Comparison of ENCODE assay signal across 1 cellular context in the genomic region with DNA sequence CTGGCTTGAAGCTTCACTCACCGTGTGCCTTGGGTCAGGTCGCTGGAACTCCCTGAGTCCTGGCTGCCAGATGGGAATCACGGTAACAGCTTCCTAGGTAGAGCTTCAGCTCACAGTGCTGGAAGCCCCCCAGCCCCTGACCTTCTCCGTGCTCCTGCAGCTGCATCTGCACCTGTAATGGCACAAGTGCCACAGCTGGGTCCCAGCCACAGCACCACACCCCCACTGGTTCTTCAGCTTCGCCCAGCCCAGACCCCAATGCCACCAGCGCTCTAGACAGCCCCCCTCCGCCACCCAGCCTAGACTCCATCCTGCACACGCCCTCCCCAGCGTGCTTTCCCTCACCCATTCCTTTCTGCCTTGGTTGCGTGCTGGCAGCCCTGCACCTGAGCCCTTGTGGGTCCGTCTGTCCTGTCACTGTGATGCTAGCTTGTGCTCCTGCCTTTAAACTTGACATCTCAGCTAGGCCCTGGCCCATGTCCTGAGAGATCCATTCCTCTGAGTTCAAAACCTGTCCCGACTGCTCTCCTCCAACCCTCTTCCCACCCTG.
TF ChIP-seq lines count a peak whose summit lies in the region.

No MANE protein-coding gene starts in this region.

TF ChIP-seq in HepG2, 621 proteins besides CTCF, POLR2A, EP300 and RAD21:
- 0 out of 2 replicates have a peak, but pooled peaks have one; percentile 43 for TF ChIP-seq DNMT1 (CRISPR knock-in tag; IDR thresholded peaks at IDR 0.05)
- TF ChIP-seq ZNF143 (CRISPR knock-in tag; IDR thresholded peaks at IDR 0.05), result 0 out of 2 replicates have a peak, but pooled peaks have one; percentile 31
- no peak for TF ChIP-seq KAT7 (CRISPR knock-in tag; IDR thresholded peaks at IDR 0.05; ENCODE audit: borderline replicate concordance)
- TF ChIP-seq, protein P1, sequence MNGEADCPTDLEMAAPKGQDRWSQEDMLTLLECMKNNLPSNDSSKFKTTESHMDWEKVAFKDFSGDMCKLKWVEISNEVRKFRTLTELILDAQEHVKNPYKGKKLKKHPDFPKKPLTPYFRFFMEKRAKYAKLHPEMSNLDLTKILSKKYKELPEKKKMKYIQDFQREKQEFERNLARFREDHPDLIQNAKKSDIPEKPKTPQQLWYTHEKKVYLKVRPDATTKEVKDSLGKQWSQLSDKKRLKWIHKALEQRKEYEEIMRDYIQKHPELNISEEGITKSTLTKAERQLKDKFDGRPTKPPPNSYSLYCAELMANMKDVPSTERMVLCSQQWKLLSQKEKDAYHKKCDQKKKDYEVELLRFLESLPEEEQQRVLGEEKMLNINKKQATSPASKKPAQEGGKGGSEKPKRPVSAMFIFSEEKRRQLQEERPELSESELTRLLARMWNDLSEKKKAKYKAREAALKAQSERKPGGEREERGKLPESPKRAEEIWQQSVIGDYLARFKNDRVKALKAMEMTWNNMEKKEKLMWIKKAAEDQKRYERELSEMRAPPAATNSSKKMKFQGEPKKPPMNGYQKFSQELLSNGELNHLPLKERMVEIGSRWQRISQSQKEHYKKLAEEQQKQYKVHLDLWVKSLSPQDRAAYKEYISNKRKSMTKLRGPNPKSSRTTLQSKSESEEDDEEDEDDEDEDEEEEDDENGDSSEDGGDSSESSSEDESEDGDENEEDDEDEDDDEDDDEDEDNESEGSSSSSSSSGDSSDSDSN (CRISPR knock-in tag; IDR thresholded peaks at IDR 0.05), result peak; percentile 26; the same call in 1 of the 2 replicates
- no peak for TF ChIP-seq ZNF678 (CRISPR knock-in tag; IDR thresholded peaks at IDR 0.05)
- 0 out of 2 replicates have a peak, but pooled peaks have one; percentile 4 for TF ChIP-seq POLR2AphosphoS2 (IDR thresholded peaks at IDR 0.05; ENCODE audit: low read depth, low read length)
- TF ChIP-seq SMARCE1 (IDR thresholded peaks at IDR 0.05; ENCODE audit: borderline replicate concordance), result no peak
